In genomic region chr2:72932805-72933204, GRCh38 we compare ENCODE assay signal across 14 cellular contexts. TPM values are rescaled to one million over a fixed set of nuclear protein-coding genes. Genes with fewer than 3 reads are reported as not detected.
A peak's percentile ranks its signal among the peaks of the same experiment; 100 is the strongest.
DNase-seq lines count a peak whose midpoint lies in the region; ATAC-seq and TF ChIP-seq lines count a peak whose summit lies in the region.
"Had no signal": no experiment of that assay in that cellular context is flagged by ENCODE, and none has a peak within 500 bp of the region (broad histone marks: within the 10 kb centered on the region; RNA-seq: fewer than 3 reads in every experiment).

No MANE protein-coding gene starts in this region.

- H3K4me2 ChIP-seq in BLaER1 (peak overlapping the region; percentile 69), OCI-LY3 (ENCODE audit: low read length) (peak overlapping the region; percentile 65; the same call in 1 of the 2 replicates)

- H3K27me3 ChIP-seq in BLaER1 = peaks cover 26% of the 10 kb centered on the region
- peaks cover 4% of the 10 kb centered on the region; the same call in 1 of the 2 replicates for H3K27me3 ChIP-seq in OCI-LY3 (ENCODE audit: low read depth, low read length)
- H3K27me3 ChIP-seq in aorta (ENCODE audit: control insufficient read depth in 1 of 2, insufficient read depth in 2 of 2, low read length in 1 of 2) = no peaks in the 10 kb centered on the region

- peak overlapping the region; percentile 41; the same call in 1 of the 2 replicates for H2AFZ ChIP-seq in OCI-LY3 (ENCODE audit: low read depth, low read length)
- H2AFZ ChIP-seq: GM23248 had no signal

- H3K4me3 ChIP-seq in BLaER1 (no peak overlapping the region), OCI-LY3 (ENCODE audit: low read length) (no peak overlapping the region), aorta (ENCODE audit: low read length in 2 of 2) (no peak overlapping the region)
- H3K4me3 ChIP-seq: GM23248 had no signal

- H3K27me3 Mint-ChIP-seq in activated naive CD4-positive, alpha-beta T cell treated with anti-CD3 and anti-CD28 coated beads, Interleukin-2, amount 10 ng/mL, durations not matched to agents 7 days and 5 days = peaks cover 32% of the 10 kb centered on the region

- H3K9ac ChIP-seq in BLaER1 = no peak overlapping the region
- H3K9ac ChIP-seq in OCI-LY3 (ENCODE audit: low read length) = peak overlapping the region; percentile 59; the same call in 1 of the 2 replicates
- H3K9ac ChIP-seq: GM23248 had no signal

- H3K9me3 ChIP-seq in BLaER1 = no peaks in the 10 kb centered on the region
- H3K9me3 ChIP-seq in OCI-LY3 (ENCODE audit: insufficient read depth, low read length) = no peaks in the 10 kb centered on the region
- H3K9me3 ChIP-seq in aorta (ENCODE audit: control insufficient read depth, low read length) = no peaks in the 10 kb centered on the region
- H3K9me3 ChIP-seq: Caco-2 had no signal

- peak; percentile 13 for DNase-seq in activated naive CD4-positive, alpha-beta T cell treated with anti-CD3 and anti-CD28 coated beads, Interleukin-2, amount 10 ng/mL, durations not matched to agents 7 days and 5 days
- DNase-seq in activated naive CD4-positive, alpha-beta T cell treated with anti-CD3 and anti-CD28 coated beads, Interleukin-2, amount 50 U/mL, for 72 hours (ENCODE audit: low spot score in 2 of 2) = no peak
- peak; percentile 10 to 37 for DNase-seq in aorta
- no peak for DNase-seq in stimulated activated naive CD8-positive, alpha-beta T cell treated with anti-CD3 and anti-CD28 coated beads, Interleukin-15, Interleukin-2, amounts not matched to agents 100 U/mL and 50 U/mL, for 24 hours
- no peak for DNase-seq in NCI-H146 treated with DMSO at 0.1 percent for 48 hours (lab: John Stamatoyannopoulos, UW; ENCODE audit: unreplicated experiment)
- DNase-seq: 8988T, C1 segment of cervical spinal cord, Caco-2 had no signal

- H3K9me3 Mint-ChIP-seq in activated naive CD4-positive, alpha-beta T cell treated with anti-CD3 and anti-CD28 coated beads, Interleukin-2, amount 10 ng/mL, durations not matched to agents 7 days and 5 days = no peaks in the 10 kb centered on the region
- no peaks in the 10 kb centered on the region for H3K9me3 Mint-ChIP-seq in activated naive CD4-positive, alpha-beta T cell treated with anti-CD3 and anti-CD28 coated beads, Interleukin-2, amount 50 U/mL, for 72 hours
- H3K9me3 Mint-ChIP-seq: CD4-positive, alpha-beta T cell had no signal

- H3K27ac ChIP-seq in BLaER1 (no peak overlapping the region), OCI-LY3 (ENCODE audit: low read length) (peak overlapping the region; percentile 87), aorta (ENCODE audit: low read depth in 1 of 2, low read length in 2 of 2) (no peak overlapping the region)
- H3K27ac ChIP-seq: GM23248 had no signal

- CTCF ChIA-PET in activated naive CD4-positive, alpha-beta T cell treated with anti-CD3 and anti-CD28 coated beads, Interleukin-2, amount 10 ng/mL, durations not matched to agents 7 days and 5 days (lab: Charles Lee) = interaction anchor here (2.1 kb wide), 1 partner anchor 40 kb away, joined by 6 read pairs; no protein-coding TSS in a partner anchor

- H4K20me1 ChIP-seq in BLaER1 (no peaks in the 10 kb centered on the region; the same call in 1 of the 2 replicates), OCI-LY3 (ENCODE audit: insufficient read depth, low read length) (no peaks in the 10 kb centered on the region)

- H3K4me1 ChIP-seq in BLaER1 = peaks cover 62% of the 10 kb centered on the region
- H3K4me1 ChIP-seq in OCI-LY3 (ENCODE audit: low read length) = peaks cover 53% of the 10 kb centered on the region
- H3K4me1 ChIP-seq in aorta (ENCODE audit: control insufficient read depth in 1 of 2, insufficient read depth in 2 of 2, low read length in 2 of 2) = no peaks in the 10 kb centered on the region

- H3K79me2 ChIP-seq in OCI-LY3 (ENCODE audit: low read length) = no peaks in the 10 kb centered on the region

- intact Hi-C loops in aorta (cut with DNase I) = no loop called here

- TF ChIP-seq CTCF in OCI-LY3 (IDR thresholded peaks at IDR 0.05; ENCODE audit: low read depth, low read length) = no peak

- H3K36me3 ChIP-seq in BLaER1 (no peaks in the 10 kb centered on the region), OCI-LY3 (replicated peaks; ENCODE audit: low read depth, low read length) (no peaks in the 10 kb centered on the region), aorta (ENCODE audit: control insufficient read depth in 1 of 2, insufficient read depth in 2 of 2, low read length in 1 of 2) (no peaks in the 10 kb centered on the region)

- H3K27ac Mint-ChIP-seq in activated naive CD4-positive, alpha-beta T cell treated with anti-CD3 and anti-CD28 coated beads, Interleukin-2, amount 10 ng/mL, durations not matched to agents 7 days and 5 days = no peak overlapping the region
- no peak overlapping the region for H3K27ac Mint-ChIP-seq in activated naive CD4-positive, alpha-beta T cell treated with anti-CD3 and anti-CD28 coated beads, Interleukin-2, amount 50 U/mL, for 72 hours
- H3K27ac Mint-ChIP-seq: CD4-positive, alpha-beta T cell had no signal

- ATAC-seq in activated naive CD4-positive, alpha-beta T cell treated with anti-CD3 and anti-CD28 coated beads, Interleukin-2, amount 50 U/mL, for 72 hours = no peak
- no peak for ATAC-seq in aorta (ENCODE audit: low FRiP score)
- no peak for ATAC-seq in stimulated activated naive CD8-positive, alpha-beta T cell treated with anti-CD3 and anti-CD28 coated beads, Interleukin-15, Interleukin-2, amounts not matched to agents 100 U/mL and 50 U/mL, for 24 hours

- H3K36me3 Mint-ChIP-seq in activated naive CD4-positive, alpha-beta T cell treated with anti-CD3 and anti-CD28 coated beads, Interleukin-2, amount 10 ng/mL, durations not matched to agents 7 days and 5 days = no peaks in the 10 kb centered on the region
- H3K36me3 Mint-ChIP-seq in activated naive CD4-positive, alpha-beta T cell treated with anti-CD3 and anti-CD28 coated beads, Interleukin-2, amount 50 U/mL, for 72 hours = no peaks in the 10 kb centered on the region

- no peak overlapping the region for H3K4me3 Mint-ChIP-seq in activated naive CD4-positive, alpha-beta T cell treated with anti-CD3 and anti-CD28 coated beads, Interleukin-2, amount 10 ng/mL, durations not matched to agents 7 days and 5 days
- H3K4me3 Mint-ChIP-seq: CD4-positive, alpha-beta T cell had no signal

- peaks cover 6% of the 10 kb centered on the region for H3K4me1 Mint-ChIP-seq in activated naive CD4-positive, alpha-beta T cell treated with anti-CD3 and anti-CD28 coated beads, Interleukin-2, amount 10 ng/mL, durations not matched to agents 7 days and 5 days

- whole genome bisulfite sequencing in aorta, 2 donors = 92 to 94% methylated on average over 4 of the region's 4 CpGs

RNA-seq across cellular contexts. Expression of gene EMX1, which starts 15.5 kb away (rescaled TPM):
- not detected for total RNA-seq in activated naive CD4-positive, alpha-beta T cell treated with anti-CD3 and anti-CD28 coated beads, Interleukin-2, amount 50 U/mL, for 72 hours
- not detected for total RNA-seq in aorta
- not detected for polyA plus RNA-seq in aorta
- total RNA-seq: A673; CD4-positive, alpha-beta T cell; GM23248 had no signal
- polyA plus RNA-seq: AG04450, GM23248 had no signal

RNA-seq across cellular contexts. Expression of gene SPR, which starts 45.6 kb away (rescaled TPM):
- total RNA-seq in activated naive CD4-positive, alpha-beta T cell treated with anti-CD3 and anti-CD28 coated beads, Interleukin-2, amount 50 U/mL, for 72 hours = 1 to 10 TPM; 6.6 to 9.3 TPM
- 10 to 100 TPM; 16.1 to 22.4 TPM for total RNA-seq in aorta
- polyA plus RNA-seq in aorta = 10 to 100 TPM; 20.4 to 33.1 TPM
- total RNA-seq: CD4-positive, alpha-beta T cell had no signal

Comparison
In these comparisons a context has a peak if more than half of its experiments do, and no peak if none do; other contexts are left out.
1. DNase-seq: peak in activated naive CD4-positive, alpha-beta T cell treated with anti-CD3 and anti-CD28 coated beads, Interleukin-2, amount 10 ng/mL, durations not matched to agents 7 days and 5 days (single experiment) and aorta (2 of 2); none in activated naive CD4-positive, alpha-beta T cell treated with anti-CD3 and anti-CD28 coated beads, Interleukin-2, amount 50 U/mL, for 72 hours (0 of 2), stimulated activated naive CD8-positive, alpha-beta T cell treated with anti-CD3 and anti-CD28 coated beads, Interleukin-15, Interleukin-2, amounts not matched to agents 100 U/mL and 50 U/mL, for 24 hours (single experiment) and NCI-H146 treated with DMSO at 0.1 percent for 48 hours (single experiment).